ENCODE assay signal across 8 cellular contexts in the genomic region with DNA sequence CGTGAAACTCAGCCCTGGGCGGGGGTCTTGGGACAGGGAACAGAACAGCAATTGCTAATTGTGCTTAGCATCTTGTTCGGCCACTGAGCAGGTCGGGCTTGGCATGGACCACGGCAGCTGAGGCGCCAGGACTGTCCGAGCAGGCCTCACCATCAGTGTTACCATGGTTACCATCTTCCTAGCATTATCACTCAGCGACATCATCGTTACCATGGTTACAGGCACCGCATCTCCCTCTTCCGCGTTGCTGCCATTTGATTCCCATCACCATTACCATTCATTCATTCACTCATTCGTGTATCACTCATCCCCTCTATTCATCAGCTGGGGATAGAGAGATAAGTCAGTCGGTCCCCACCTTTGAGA.
DNase-seq lines count a peak whose midpoint lies in the region; ATAC-seq and TF ChIP-seq lines count a peak whose summit lies in the region.

No MANE protein-coding gene starts in this region.

- TF ChIP-seq CTCF in GM12865 (IDR thresholded peaks at IDR 0.05; ENCODE audit: insufficient read depth, low read depth, low read length, missing control alignments) (no peak), activated B cell treated with CpG ODN at 0.5 μM for 24 hours (IDR thresholded peaks at IDR 0.05) (no peak), coronary artery (IDR thresholded peaks at IDR 0.05) (no peak)

- H3K36me3 Mint-ChIP-seq in activated B cell treated with CpG ODN at 0.5 μM for 24 hours (ENCODE audit: low read depth): peaks cover 2% of the 10 kb centered on the region

- intact Hi-C loops in activated B cell treated with CpG ODN at 0.5 μM for 24 hours (cut with micrococcal nuclease): loop anchor here (5.0 kb wide), 2 partner anchors 139 to 444 kb away; a partner anchor contains a TSS

- CTCF ChIA-PET in activated B cell treated with CpG ODN at 0.5 μM for 24 hours (lab: Charles Lee): interaction anchor here (1.0 to 3.0 kb wide), 3 partner anchors 18 to 81 kb away, joined by 4 to 19 read pairs (median 4); a partner anchor contains a TSS

- peaks cover 52% of the 10 kb centered on the region for H3K27me3 ChIP-seq in iPS-20b (ENCODE audit: insufficient read depth, low read length)

- H3K4me1 Mint-ChIP-seq in activated B cell treated with CpG ODN at 0.5 μM for 24 hours: peaks cover 44% of the 10 kb centered on the region

- no peak overlapping the region for H3K9ac ChIP-seq in iPS-20b (ENCODE audit: low read depth, low read length)

- ATAC-seq in activated B cell treated with CpG ODN at 0.5 μM for 24 hours (ENCODE audit: low read depth) (no peak), GM21360 (IDR thresholded peaks at IDR 0.05; ENCODE audit: unreplicated experiment) (no peak), HG03439 (IDR thresholded peaks at IDR 0.05; ENCODE audit: unreplicated experiment) (no peak)

- no peak overlapping the region for H3K27ac ChIP-seq in iPS-20b (ENCODE audit: low read length)
- H3K27ac ChIP-seq in coronary artery: no peak overlapping the region

- H3K27ac Mint-ChIP-seq in activated B cell treated with CpG ODN at 0.5 μM for 24 hours: peak overlapping the region; percentile 96

- H3K4me3 ChIP-seq in GM12865 (ENCODE audit: low read depth, low read length): peak overlapping the region; percentile 68
- H3K4me3 ChIP-seq in iPS-20b (ENCODE audit: low read length): peak overlapping the region; percentile 68
- no peak overlapping the region for H3K4me3 ChIP-seq in coronary artery

- H3K4me3 Mint-ChIP-seq in activated B cell treated with CpG ODN at 0.5 μM for 24 hours: peak overlapping the region; percentile 90

- H3K36me3 ChIP-seq in iPS-20b (ENCODE audit: insufficient read depth, low read depth, low read length): no peaks in the 10 kb centered on the region

- peaks cover 14% of the 10 kb centered on the region; the same call in 1 of the 2 replicates for H3K4me1 ChIP-seq in iPS-20b (ENCODE audit: insufficient read depth, low read length)

- POLR2A ChIA-PET in activated B cell treated with CpG ODN at 0.5 μM for 24 hours (lab: Charles Lee): interaction anchor here (0.6 to 3.2 kb wide), 12 partner anchors 8 to 1482 kb away, joined by 3 to 37 read pairs (median 5); a partner anchor contains a TSS

- DNase-seq in A172 (ENCODE audit: low spot score) (peak; percentile 27), GM12865 (ENCODE audit: low read depth) (peak; percentile 24), activated B cell treated with CpG ODN at 0.5 μM for 24 hours (no peak), ecto neural progenitor cell (ENCODE audit: low spot score) (no peak), coronary artery (ENCODE audit: low spot score) (no peak)

- no peaks in the 10 kb centered on the region for H3K9me3 Mint-ChIP-seq in activated B cell treated with CpG ODN at 0.5 μM for 24 hours

- no peaks in the 10 kb centered on the region for H3K9me3 ChIP-seq in iPS-20b (ENCODE audit: insufficient read depth, low read depth, low read length)

- H3K27me3 Mint-ChIP-seq in activated B cell treated with CpG ODN at 0.5 μM for 24 hours: no peaks in the 10 kb centered on the region

Comparison
In these comparisons a context has a peak if more than half of its experiments do, and no peak if none do; other contexts are left out.
1. DNase-seq: peak in A172 (single experiment) and GM12865 (single experiment); none in activated B cell treated with CpG ODN at 0.5 μM for 24 hours (single experiment), ecto neural progenitor cell (single experiment) and coronary artery (single experiment).